Comparison of ENCODE assay signal across 1 cellular context in the genomic region with DNA sequence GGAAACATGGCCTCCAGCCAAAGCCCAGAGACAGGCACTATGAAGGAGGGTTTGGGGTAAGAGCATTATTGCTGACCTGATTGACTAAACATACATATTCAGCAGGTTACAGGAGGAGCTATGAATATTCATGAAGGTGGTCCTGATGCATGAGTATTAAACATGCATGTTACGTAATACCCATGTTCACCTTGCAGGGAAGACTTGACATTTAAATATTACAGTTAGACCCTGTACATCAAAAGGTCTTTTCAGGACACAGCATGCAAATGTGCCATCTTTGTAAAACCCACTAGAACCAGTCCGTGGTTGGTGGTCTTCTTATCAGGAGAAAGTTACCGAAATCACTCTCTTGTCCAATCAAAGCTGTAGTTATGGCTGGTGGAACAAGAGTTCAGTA.
TF ChIP-seq lines count a peak whose summit lies in the region.

No MANE protein-coding gene starts in this region.

TF ChIP-seq in HepG2, 621 proteins besides CTCF, POLR2A, EP300 and RAD21:
- TF ChIP-seq, protein P1, sequence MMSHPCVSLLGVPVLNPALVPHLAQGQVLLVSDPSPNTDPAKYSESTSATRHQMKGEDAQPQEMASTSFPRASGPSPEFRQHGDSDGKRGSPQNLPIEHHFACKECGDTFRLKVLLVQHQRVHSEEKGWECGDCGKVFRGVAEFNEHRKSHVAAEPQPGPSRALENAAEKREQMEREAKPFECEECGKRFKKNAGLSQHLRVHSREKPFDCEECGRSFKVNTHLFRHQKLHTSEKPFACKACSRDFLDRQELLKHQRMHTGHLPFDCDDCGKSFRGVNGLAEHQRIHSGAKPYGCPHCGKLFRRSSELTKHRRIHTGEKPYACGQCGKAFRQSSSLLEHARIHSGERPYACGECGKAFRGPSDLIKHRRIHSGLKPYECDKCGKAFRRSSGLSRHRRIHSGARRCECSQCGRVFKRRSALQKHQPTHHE (CRISPR knock-in tag; IDR thresholded peaks at IDR 0.05; ENCODE audit: borderline replicate concordance), result no peak
- TF ChIP-seq, protein P2, sequence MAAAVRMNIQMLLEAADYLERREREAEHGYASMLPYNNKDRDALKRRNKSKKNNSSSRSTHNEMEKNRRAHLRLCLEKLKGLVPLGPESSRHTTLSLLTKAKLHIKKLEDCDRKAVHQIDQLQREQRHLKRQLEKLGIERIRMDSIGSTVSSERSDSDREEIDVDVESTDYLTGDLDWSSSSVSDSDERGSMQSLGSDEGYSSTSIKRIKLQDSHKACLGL (CRISPR knock-in tag; IDR thresholded peaks at IDR 0.05), result no peak
- TF ChIP-seq CEBPB (IDR thresholded peaks at IDR 0.05; ENCODE audit: borderline replicate concordance, low read depth, low read length) (peak; percentile 90), SOX5 (CRISPR knock-in tag; IDR thresholded peaks at IDR 0.05; ENCODE audit: borderline replicate concordance) (no peak), RBM22 (optimal IDR thresholded peaks at IDR 0.05; ENCODE audit: low read length) (peak; percentile 38), ZNF225 (CRISPR knock-in tag; IDR thresholded peaks at IDR 0.05) (no peak), FOXO1 (CRISPR knock-in tag; IDR thresholded peaks at IDR 0.05) (no peak), ARNTL (CRISPR knock-in tag; IDR thresholded peaks at IDR 0.05) (no peak), CEBPG (CRISPR knock-in tag; IDR thresholded peaks at IDR 0.05) (0 out of 2 replicates have a peak, but pooled peaks have one; percentile 32)
